16 cellular contexts compared by ENCODE assay signal in the genomic region with DNA sequence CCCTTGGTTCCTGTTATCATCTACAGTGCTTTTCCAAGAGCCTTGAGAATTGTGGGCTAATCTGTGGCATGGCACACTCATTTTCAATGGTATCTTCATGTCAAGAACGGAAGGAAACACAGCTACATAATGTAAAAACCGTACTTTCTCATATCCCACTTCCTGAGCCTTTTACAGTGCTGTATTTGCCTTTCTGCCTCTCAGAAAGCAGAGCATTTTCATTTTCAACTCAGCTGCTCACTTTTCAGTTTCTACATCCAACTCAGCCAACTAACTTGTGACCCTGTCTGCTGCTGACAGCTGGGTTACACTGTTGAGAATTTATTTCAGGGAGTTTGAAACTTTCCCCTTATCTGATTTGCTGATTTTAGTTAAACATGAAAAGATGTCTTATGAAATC.
DNase-seq lines count a peak whose midpoint lies in the region; ATAC-seq lines count a peak whose summit lies in the region.
"Had no signal": no experiment of that assay in that cellular context is flagged by ENCODE, and none has a peak within 500 bp of the region (broad histone marks: within the 10 kb centered on the region; RNA-seq: fewer than 3 reads in every experiment).

No MANE protein-coding gene starts in this region.

- H3K27ac ChIP-seq in trophoblast cell (ENCODE audit: low read depth, low read length): no peak overlapping the region
- H3K27ac ChIP-seq: cardiac muscle cell, left lung had no signal

- DNase-seq in trophoblast cell: no peak
- no peak for DNase-seq in SKM-1 treated with dmso at 0.1 percent for 144 hours (lab: John Stamatoyannopoulos, UW; ENCODE audit: unreplicated experiment)
- no peak for DNase-seq in LoVo (ENCODE audit: low spot score)
- no peak for DNase-seq in DMS153 treated with DMSO at 0.1 percent for 48 hours (lab: John Stamatoyannopoulos, UW; ENCODE audit: unreplicated experiment)
- DNase-seq: activated CD4-positive, alpha-beta T cell treated with anti-CD3 and anti-CD28 coated beads, Interleukin-2, amount 50 U/mL, for 48 hours; activated naive CD4-positive, alpha-beta T cell treated with Interleukin-2 at 50 U/mL for 16 hours; CD8-positive, alpha-beta T cell; head of caudate nucleus; left lung; NCI-H1105; NCI-H524; T1000 had no signal

- no peak overlapping the region for H3K18ac ChIP-seq in trophoblast cell (ENCODE audit: low read length)

- H2BK5ac ChIP-seq in trophoblast cell (ENCODE audit: low read depth, low read length, poor library complexity): no peak overlapping the region

- no CpG with 5 or more reads among the region's 2 CpGs for WGBS in trophoblast cell (ENCODE audit: extremely low coverage, insufficient coverage, insufficient read length)

- no peak overlapping the region for H3K14ac ChIP-seq in trophoblast cell (ENCODE audit: low read length)

- H3K9ac ChIP-seq in trophoblast cell (ENCODE audit: low read length): no peak overlapping the region

- no peaks in the 10 kb centered on the region for H3K4me1 ChIP-seq in trophoblast cell (ENCODE audit: control insufficient read depth in 1 of 2, insufficient read depth in 2 of 2, low read length in 2 of 2)
- H3K4me1 ChIP-seq: left lung had no signal

- no peak overlapping the region for H3K4me3 ChIP-seq in trophoblast cell (ENCODE audit: low read depth, low read length)
- H3K4me3 ChIP-seq: cardiac muscle cell, left lung had no signal

- H4K12ac ChIP-seq in trophoblast cell (ENCODE audit: low read depth, low read length): no peak overlapping the region

- no peak overlapping the region for H3K23ac ChIP-seq in trophoblast cell (ENCODE audit: low read length)

- H3K79me2 ChIP-seq in trophoblast cell (ENCODE audit: control insufficient read depth, insufficient read depth, low read length, poor library complexity): no peaks in the 10 kb centered on the region

- H4K91ac ChIP-seq in trophoblast cell (ENCODE audit: low read depth, low read length): no peak overlapping the region

- H2BK120ac ChIP-seq in trophoblast cell (ENCODE audit: insufficient read depth, low read length, poor library complexity): no peak overlapping the region

- no peak overlapping the region for H2AFZ ChIP-seq in trophoblast cell (ENCODE audit: insufficient read depth, low read length, poor library complexity)

- H2AK5ac ChIP-seq in trophoblast cell (ENCODE audit: low read length): no peak overlapping the region

- no peaks in the 10 kb centered on the region for H3K27me3 ChIP-seq in trophoblast cell (ENCODE audit: insufficient read depth, low read length)
- H3K27me3 ChIP-seq: cardiac muscle cell, left lung had no signal

- H3K9me3 ChIP-seq in trophoblast cell (ENCODE audit: insufficient read depth, low read depth, low read length): no peaks in the 10 kb centered on the region
- H3K9me3 ChIP-seq: left lung had no signal

- no peaks in the 10 kb centered on the region for H3K36me3 ChIP-seq in trophoblast cell (ENCODE audit: control insufficient read depth in 1 of 2, insufficient read depth in 2 of 2, low read length in 2 of 2)
- H3K36me3 ChIP-seq: cardiac muscle cell, left lung had no signal

- no peak overlapping the region for H3K4ac ChIP-seq in trophoblast cell (ENCODE audit: low read depth, low read length)

- H3K4me2 ChIP-seq in trophoblast cell (ENCODE audit: low read length): no peak overlapping the region

- no peaks in the 10 kb centered on the region for H3K79me1 ChIP-seq in trophoblast cell (ENCODE audit: low read length)

- no peak overlapping the region for H2BK12ac ChIP-seq in trophoblast cell (ENCODE audit: low read length)

- H4K8ac ChIP-seq in trophoblast cell (ENCODE audit: low read depth, low read length): no peak overlapping the region

- ATAC-seq in GM19397 (IDR thresholded peaks at IDR 0.05; ENCODE audit: unreplicated experiment) (peak; percentile 87), HG02642 (IDR thresholded peaks at IDR 0.05; ENCODE audit: poor library complexity, unreplicated experiment) (peak; percentile 83), HG03196 (IDR thresholded peaks at IDR 0.05; ENCODE audit: unreplicated experiment) (peak; percentile 96)
- ATAC-seq: CD8-positive, alpha-beta T cell; left lung had no signal
